In the genomic region with DNA sequence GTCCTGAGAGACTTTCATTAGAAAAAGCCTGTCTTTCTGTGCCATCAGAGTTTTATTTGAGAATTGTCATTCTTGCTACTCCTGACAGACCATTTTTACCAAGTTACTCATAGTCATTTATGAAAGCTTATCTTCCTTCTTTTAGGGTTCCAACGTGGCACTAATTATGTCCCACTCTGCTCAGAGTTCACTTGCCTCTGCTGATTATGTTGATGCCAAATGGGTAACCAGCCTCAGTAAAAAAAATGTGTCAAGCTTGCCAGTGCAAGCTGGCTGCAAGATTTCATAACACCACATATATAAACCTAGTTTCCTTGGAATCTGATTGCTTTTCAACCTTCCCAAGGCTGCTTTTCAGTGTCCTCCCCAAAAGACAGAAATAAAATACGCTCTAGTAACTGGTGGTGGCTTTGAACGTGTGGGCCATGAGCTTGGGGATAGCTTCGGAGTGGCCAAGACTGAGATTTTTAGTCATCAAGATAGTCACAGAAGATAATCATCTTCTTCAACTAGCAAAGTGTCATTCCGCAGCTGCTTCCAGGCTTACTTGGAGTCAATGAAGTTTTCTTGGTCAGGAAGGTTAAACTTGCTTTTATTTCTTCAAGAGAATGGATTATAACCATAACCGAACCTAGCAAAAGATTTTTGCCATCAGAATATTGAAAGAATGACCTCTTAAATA, we compare ENCODE assay signal across 1 cellular context.
TF ChIP-seq lines count a peak whose summit lies in the region.

No MANE protein-coding gene starts in this region.

TF ChIP-seq in GM23338, 12 proteins besides CTCF, POLR2A, EP300 and RAD21:
- TF ChIP-seq REST (IDR thresholded peaks at IDR 0.05; ENCODE audit: unreplicated experiment) (no peak), NANOG (IDR thresholded peaks at IDR 0.05; ENCODE audit: borderline replicate concordance) (no peak), ZNF114 (CRISPR knock-in tag; IDR thresholded peaks at IDR 0.05) (no peak), ZNF462 (CRISPR knock-in tag; IDR thresholded peaks at IDR 0.05) (no peak), EZH2phosphoT487 (IDR thresholded peaks at IDR 0.05; ENCODE audit: unreplicated experiment) (no peak), JUNB (IDR thresholded peaks at IDR 0.05; ENCODE audit: unreplicated experiment) (no peak), POLR2AphosphoS5 (IDR thresholded peaks at IDR 0.05; ENCODE audit: low read depth) (no peak), STAT1 (IDR thresholded peaks at IDR 0.05; ENCODE audit: unreplicated experiment) (no peak), ZNF331 (CRISPR knock-in tag; IDR thresholded peaks at IDR 0.05; ENCODE audit: low read depth) (no peak), CREB1 (CRISPR knock-in tag; IDR thresholded peaks at IDR 0.05; ENCODE audit: low read depth) (no peak), EZH2 (IDR thresholded peaks at IDR 0.05; ENCODE audit: low read depth, unreplicated experiment) (no peak)
- TF ChIP-seq, protein P1, sequence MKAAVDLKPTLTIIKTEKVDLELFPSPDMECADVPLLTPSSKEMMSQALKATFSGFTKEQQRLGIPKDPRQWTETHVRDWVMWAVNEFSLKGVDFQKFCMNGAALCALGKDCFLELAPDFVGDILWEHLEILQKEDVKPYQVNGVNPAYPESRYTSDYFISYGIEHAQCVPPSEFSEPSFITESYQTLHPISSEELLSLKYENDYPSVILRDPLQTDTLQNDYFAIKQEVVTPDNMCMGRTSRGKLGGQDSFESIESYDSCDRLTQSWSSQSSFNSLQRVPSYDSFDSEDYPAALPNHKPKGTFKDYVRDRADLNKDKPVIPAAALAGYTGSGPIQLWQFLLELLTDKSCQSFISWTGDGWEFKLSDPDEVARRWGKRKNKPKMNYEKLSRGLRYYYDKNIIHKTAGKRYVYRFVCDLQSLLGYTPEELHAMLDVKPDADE (IDR thresholded peaks at IDR 0.05): no peak
